ENCODE assay signal across 12 cellular contexts in genomic region chr12:29041621-29042020, GRCh38.
DNase-seq lines count a peak whose midpoint lies in the region; ATAC-seq, FAIRE-seq and TF ChIP-seq lines count a peak whose summit lies in the region.
"Had no signal": no experiment of that assay in that cellular context is flagged by ENCODE, and none has a peak within 500 bp of the region (broad histone marks: within the 10 kb centered on the region; RNA-seq: fewer than 3 reads in every experiment).

No MANE protein-coding gene starts in this region.

- no peak overlapping the region for H3K27ac Mint-ChIP-seq in natural killer cell
- H3K27ac Mint-ChIP-seq: activated CD8-positive, alpha-beta memory T cell treated with anti-CD3 and anti-CD28 coated beads, Interleukin-2, amount 10 ng/mL, durations not matched to agents 7 days and 5 days had no signal

- H3K27me3 Mint-ChIP-seq in natural killer cell (ENCODE audit: low read depth in 2 of 2) = peaks cover 6 to 18% of the 10 kb centered on the region in 2 donors

- no peak for TF ChIP-seq CTCF in kidney epithelial cell (IDR thresholded peaks at IDR 0.05; ENCODE audit: insufficient read depth, low read length, poor library complexity, severe bottlenecking)
- no peak for TF ChIP-seq CTCF in natural killer cell (IDR thresholded peaks at IDR 0.05)

- H3K4me1 Mint-ChIP-seq in natural killer cell = no peaks in the 10 kb centered on the region
- H3K4me1 Mint-ChIP-seq: activated CD8-positive, alpha-beta memory T cell treated with anti-CD3 and anti-CD28 coated beads, Interleukin-2, amount 10 ng/mL, durations not matched to agents 7 days and 5 days had no signal

- H3K36me3 ChIP-seq in kidney epithelial cell (ENCODE audit: control insufficient read depth, insufficient read depth, low read length) = no peaks in the 10 kb centered on the region

- no peaks in the 10 kb centered on the region for H3K9me3 Mint-ChIP-seq in natural killer cell

- no peak overlapping the region for H3K4me3 Mint-ChIP-seq in natural killer cell
- H3K4me3 Mint-ChIP-seq: activated CD8-positive, alpha-beta memory T cell treated with anti-CD3 and anti-CD28 coated beads, Interleukin-2, amount 10 ng/mL, durations not matched to agents 7 days and 5 days had no signal

- no peak overlapping the region for H3K4me3 ChIP-seq in kidney epithelial cell (ENCODE audit: low read depth, low read length)

- H3K27me3 ChIP-seq in kidney epithelial cell (ENCODE audit: control insufficient read depth, insufficient read depth, low read length) = no peaks in the 10 kb centered on the region

- intact Hi-C loops in natural killer cell (cut with micrococcal nuclease) = no loop called here

- in situ Hi-C loops in ACHN (cut with HindIII; ENCODE audit: low pct_ligation_motif_present, low pct_unique_long_range_greater_than_20kb, low sequenced_read_pairs) = no loop called here

- ATAC-seq in natural killer cell = no peak
- ATAC-seq: activated CD8-positive, alpha-beta memory T cell treated with anti-CD3 and anti-CD28 coated beads, Interleukin-2, amount 10 ng/mL, durations not matched to agents 7 days and 5 days had no signal

- FAIRE-seq in HTR-8/SVneo (lab: Jason Lieb, UNC) = no peak

- no peaks in the 10 kb centered on the region for H3K36me3 Mint-ChIP-seq in natural killer cell
- H3K36me3 Mint-ChIP-seq: activated CD8-positive, alpha-beta memory T cell treated with anti-CD3 and anti-CD28 coated beads, Interleukin-2, amount 10 ng/mL, durations not matched to agents 7 days and 5 days had no signal

- DNase-seq in ACHN (peak; percentile 78), HS-5 (ENCODE audit: low read depth) (peak; percentile 61), amniotic epithelial cell (ENCODE audit: low read depth) (peak; percentile 95), kidney epithelial cell (ENCODE audit: low read depth) (peak; percentile 78), midbrain (lab: John Stamatoyannopoulos, UW) (no peak), natural killer cell (no peak), HK-2 (ENCODE audit: unreplicated experiment) (no peak), HTR-8/SVneo (ENCODE audit: insufficient read length, low spot score) (no peak)
- DNase-seq: activated CD8-positive, alpha-beta memory T cell treated with anti-CD3 and anti-CD28 coated beads, Interleukin-2, amount 10 ng/mL, durations not matched to agents 7 days and 5 days; C1 segment of cervical spinal cord; NCI-H2227 treated with DMSO at 0.1 percent for 48 hours; SW 1271 had no signal

Comparison
In these comparisons a context has a peak if more than half of its experiments do, and no peak if none do; other contexts are left out.
1. DNase-seq: peak in ACHN (single experiment), HS-5 (single experiment), amniotic epithelial cell (single experiment) and kidney epithelial cell (single experiment); none in midbrain (single experiment), natural killer cell (single experiment), HK-2 (single experiment) and HTR-8/SVneo (single experiment).